8 cellular contexts compared by ENCODE assay signal in genomic region chr2:200812122-200813022, GRCh38. TPM values are rescaled to one million over a fixed set of nuclear protein-coding genes. Genes with fewer than 3 reads are reported as not detected.
DNase-seq lines count a peak whose midpoint lies in the region; ATAC-seq and TF ChIP-seq lines count a peak whose summit lies in the region.

No MANE protein-coding gene starts in this region.

- peaks cover 37% of the 10 kb centered on the region for H3K4me1 ChIP-seq in muscle layer of colon (ENCODE audit: insufficient read depth, low read length)

- peak; percentile 69 for TF ChIP-seq CTCF in AG09309 (IDR thresholded peaks at IDR 0.05; ENCODE audit: control insufficient read depth, insufficient read depth, low read depth, low read length, missing control alignments)
- peak; percentile 63 for TF ChIP-seq CTCF in epithelial cell of proximal tubule (conservative IDR thresholded peaks at IDR 0.05; ENCODE audit: low read depth, low read length)

- peak; percentile 24 for ATAC-seq in GM18520 (IDR thresholded peaks at IDR 0.05; ENCODE audit: unreplicated experiment)
- ATAC-seq in HG03095 (IDR thresholded peaks at IDR 0.05; ENCODE audit: unreplicated experiment): peak; percentile 43

- H3K36me3 ChIP-seq in muscle layer of colon (ENCODE audit: insufficient read depth, low read length): peaks cover 31% of the 10 kb centered on the region

- DNase-seq in AG09309 (ENCODE audit: low read depth) (no peak), NOMO-1 (lab: John Stamatoyannopoulos, UW; ENCODE audit: unreplicated experiment in 2 of 2) (peak; percentile 46 to 73), activated T-cell treated with anti-CD3 and anti-CD28 coated beads for 4 hours (peak; percentile 45), epithelial cell of proximal tubule (ENCODE audit: low read depth) (no peak)
- peak; percentile 33 for DNase-seq in stimulated activated CD8-positive, alpha-beta memory T cell treated with anti-CD3 and anti-CD28 coated beads, Interleukin-7, amount 100 ng/mL, for 24 hours (ENCODE audit: low read depth)

- no peaks in the 10 kb centered on the region for H3K9me3 ChIP-seq in muscle layer of colon (ENCODE audit: low read length)

- no peaks in the 10 kb centered on the region for H3K27me3 ChIP-seq in muscle layer of colon (ENCODE audit: control insufficient read depth in 1 of 2, insufficient read depth in 2 of 2, low read length in 2 of 2)

- H3K27ac ChIP-seq in muscle layer of colon (ENCODE audit: low read depth, low read length): peak overlapping the region; percentile 93

- H3K4me3 ChIP-seq in AG09309 (ENCODE audit: control insufficient read depth, low read depth, low read length) (peak overlapping the region; percentile 82), epithelial cell of proximal tubule (ENCODE audit: low read depth, low read length) (peak overlapping the region; percentile 73), muscle layer of colon (ENCODE audit: low read depth in 1 of 2, low read length in 2 of 2) (peak overlapping the region; percentile 84 to 95)

- H3K9ac ChIP-seq in muscle layer of colon (ENCODE audit: low read length): peak overlapping the region; percentile 78

RNA-seq across cellular contexts. Expression of gene BZW1, which starts 0.7 kb away (rescaled TPM):
- 594 and 699 TPM in 2 replicates for total RNA-seq in epithelial cell of proximal tubule

RNA-seq across cellular contexts. Expression of gene CLK1, which starts 52.1 kb away (rescaled TPM):
- 29.7 and 52.9 TPM in 2 replicates for total RNA-seq in epithelial cell of proximal tubule

Comparison
In these comparisons a context has a peak if more than half of its experiments do, and no peak if none do; other contexts are left out.
1. DNase-seq: peak in NOMO-1 (2 of 2), activated T-cell treated with anti-CD3 and anti-CD28 coated beads for 4 hours (single experiment) and stimulated activated CD8-positive, alpha-beta memory T cell treated with anti-CD3 and anti-CD28 coated beads, Interleukin-7, amount 100 ng/mL, for 24 hours (single experiment); none in AG09309 (single experiment) and epithelial cell of proximal tubule (single experiment).
2. Peak in every context shown above with its lines, with median percentiles within 50 percentile points of each other: H3K4me3 ChIP-seq.